Comparison of ENCODE assay signal across 27 cellular contexts in the genomic region with DNA sequence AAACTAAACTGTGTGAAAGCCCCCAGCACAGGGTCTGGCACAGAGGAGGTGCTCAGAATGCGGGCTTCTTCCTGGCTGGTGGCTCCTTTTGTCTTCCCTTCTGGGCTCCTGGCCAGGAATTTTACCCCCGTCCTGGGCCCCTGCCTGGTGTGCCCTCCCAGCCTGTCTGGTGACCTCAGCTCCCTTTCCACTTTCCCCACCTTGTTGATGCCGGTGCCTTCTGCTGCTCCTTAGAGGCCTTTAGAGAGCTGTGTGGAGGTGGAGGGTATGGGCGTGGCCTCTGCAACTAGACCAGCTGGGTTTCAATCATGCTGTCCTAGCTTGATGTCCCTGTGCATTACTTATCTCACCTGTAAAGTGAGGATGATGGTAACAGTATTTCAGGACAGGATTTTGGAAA. TPM values are rescaled to one million over a fixed set of nuclear protein-coding genes. Genes with fewer than 3 reads are reported as not detected.
"Had no signal": no experiment of that assay in that cellular context is flagged by ENCODE, and none has a peak within 500 bp of the region (broad histone marks: within the 10 kb centered on the region; RNA-seq: fewer than 3 reads in every experiment).

No MANE protein-coding gene starts in this region.

- H3K36me3 ChIP-seq: Peyer's patch had no signal

- H3K9me3 ChIP-seq: Peyer's patch had no signal

- H3K27ac ChIP-seq: Peyer's patch, RWPE1, VCaP had no signal

- DNase-seq: activated CD4-positive, alpha-beta T cell treated with anti-CD3 and anti-CD28 coated beads for 4 hours; activated CD8-positive, alpha-beta memory T cell treated with anti-CD3 and anti-CD28 coated beads, Interleukin-2, amount 50 U/mL, for 4 hours; activated CD8-positive, alpha-beta T cell treated with anti-CD3 and anti-CD28 coated beads for 36 hours; activated gamma-delta T cell treated with Interleukin-2 at 50 U/mL for 16 hours; activated naive CD4-positive, alpha-beta T cell treated with anti-CD3 and anti-CD28 coated beads, Interleukin-2, amount 10 ng/mL, durations not matched to agents 7 days and 5 days; activated naive CD8-positive, alpha-beta T cell treated with anti-CD3 and anti-CD28 coated beads for 36 hours; activated T-cell treated with anti-CD3 and anti-CD28 coated beads, Interleukin-2, amount 50 U/mL, for 72 hours; cerebellar nuclear complex; KG1; NCI-H1092; NCI-H1417; NCI-H1930; NCI-H446; NCI-H524 treated with DMSO at 0.1 percent for 48 hours; NCI-H748 treated with DMSO at 0.1 percent for 48 hours; NK-92 treated with Interleukin-12 subunit alpha and Interleukin-12 subunit beta, amount 100 ng/mL, for 24 hours; Peyer's patch; SHP77; T-cell; T-helper 2 cell had no signal

- H3K27me3 ChIP-seq: Peyer's patch had no signal

- ATAC-seq: activated CD4-positive, CD25-positive, alpha-beta regulatory T cell treated with anti-CD3 and anti-CD28 coated beads, Interleukin-2, amount 50 U/mL, for 24 hours; activated CD8-positive, alpha-beta T cell treated with anti-CD3 and anti-CD28 coated beads for 36 hours; activated T-cell treated with anti-CD3 and anti-CD28 coated beads, Interleukin-2, amount 50 U/mL, for 72 hours; T-cell had no signal

- H3K4me3 ChIP-seq: Peyer's patch had no signal

- H3K4me1 ChIP-seq: Peyer's patch had no signal

RNA-seq across cellular contexts. Expression of a gene that starts 16.8 kb away (rescaled TPM):
- total RNA-seq: activated CD8-positive, alpha-beta T cell treated with anti-CD3 and anti-CD28 coated beads for 36 hours; activated naive CD8-positive, alpha-beta T cell treated with anti-CD3 and anti-CD28 coated beads for 36 hours; activated T-cell treated with anti-CD3 and anti-CD28 coated beads, Interleukin-2, amount 50 U/mL, for 72 hours; activated T-helper 2 cell treated with anti-CD3 and anti-CD28 coated beads, Interferon-gamma antibody, Interleukin-2, Interleukin-4, amounts not matched to agents 10 μg/mL and 5 μg/mL and 100 μg/mL, durations not matched to agents 14 hours and 24 hours and 36 hours; cardiac septum; LHCN-M2; M059J; T-cell had no signal

RNA-seq across cellular contexts. Expression of a gene that starts 17.2 kb away (rescaled TPM):
- total RNA-seq: activated CD8-positive, alpha-beta T cell treated with anti-CD3 and anti-CD28 coated beads for 36 hours; activated naive CD8-positive, alpha-beta T cell treated with anti-CD3 and anti-CD28 coated beads for 36 hours; activated T-cell treated with anti-CD3 and anti-CD28 coated beads, Interleukin-2, amount 50 U/mL, for 72 hours; activated T-helper 2 cell treated with anti-CD3 and anti-CD28 coated beads, Interferon-gamma antibody, Interleukin-2, Interleukin-4, amounts not matched to agents 10 μg/mL and 5 μg/mL and 100 μg/mL, durations not matched to agents 14 hours and 24 hours and 36 hours; cardiac septum; LHCN-M2; M059J; T-cell had no signal
